ENCODE assay signal across 23 cellular contexts in the genomic region with DNA sequence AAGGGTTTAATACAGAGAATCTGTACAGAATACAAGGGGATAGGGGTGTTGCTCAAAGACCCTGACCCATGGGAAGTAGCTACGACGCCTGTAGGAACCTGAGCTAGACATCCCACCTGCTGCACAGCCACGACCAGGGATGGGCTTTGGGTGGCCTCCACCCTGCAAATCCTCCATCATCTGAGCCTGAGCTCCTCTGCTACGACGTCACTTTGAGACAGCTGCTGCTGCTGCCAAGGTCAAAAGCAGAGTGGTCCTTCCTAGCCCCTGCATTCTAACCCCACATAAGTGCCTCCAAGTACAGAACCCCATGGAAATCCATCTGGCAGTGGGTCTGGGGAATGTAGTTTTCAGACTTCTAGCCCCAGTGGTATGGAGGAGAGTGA. TPM values are rescaled to one million over a fixed set of nuclear protein-coding genes. Genes with fewer than 3 reads are reported as not detected.
DNase-seq lines count a peak whose midpoint lies in the region; ATAC-seq and TF ChIP-seq lines count a peak whose summit lies in the region.
"Had no signal": no experiment of that assay in that cellular context is flagged by ENCODE, and none has a peak within 500 bp of the region (broad histone marks: within the 10 kb centered on the region; RNA-seq: fewer than 3 reads in every experiment).

No MANE protein-coding gene starts in this region.

- peaks cover 0 to 28% of the 10 kb centered on the region in 2 donors for H3K9me3 ChIP-seq in right atrium auricular region
- peaks cover 14 to 15% of the 10 kb centered on the region in 2 donors for H3K9me3 ChIP-seq in duodenal mucosa (ENCODE audit: control insufficient read depth in 1 of 2, low read length in 2 of 2)
- peaks cover 4% of the 10 kb centered on the region; the same call in 1 of the 2 replicates for H3K9me3 ChIP-seq in HAP-1
- H3K9me3 ChIP-seq: SJCRH30 had no signal

- in situ Hi-C loops in HAP-1 (cut with MboI; ENCODE audit: low sequenced_read_pairs): no loop called here

- H3K4me3 ChIP-seq in right atrium auricular region: no peak overlapping the region
- H3K4me3 ChIP-seq in duodenal mucosa (ENCODE audit: low read depth in 1 of 2, low read length in 2 of 2): peak overlapping the region; percentile 44 to 51
- H3K4me3 ChIP-seq in HAP-1: no peak overlapping the region
- H3K4me3 ChIP-seq: PC-9, SJCRH30 had no signal

- DNase-seq in cardiac septum (ENCODE audit: low spot score): peak; percentile 3
- DNase-seq in right atrium auricular region (ENCODE audit: low spot score): no peak
- DNase-seq in posterior vena cava (ENCODE audit: low spot score): peak; percentile 59
- no peak for DNase-seq in DMS79 (lab: John Stamatoyannopoulos, UW)
- DNase-seq in HAP-1 (ENCODE audit: low spot score in 2 of 2): no peak
- DNase-seq in NOMO-1 treated with dmso at 0.1 percent for 144 hours (lab: John Stamatoyannopoulos, UW; ENCODE audit: unreplicated experiment): no peak
- no peak for DNase-seq in Right ventricle myocardium inferior (ENCODE audit: missing footprints)
- DNase-seq: BE2C, Calu3, DMS53, GOT3, KBM-7, MV-4-11, NCI-H1417, NCI-H187, NCI-H2107, NCI-H510A, NCI-H748 treated with DMSO at 0.1 percent for 48 hours, PC-9, SJCRH30 had no signal

- no peaks in the 10 kb centered on the region for H3K4me1 ChIP-seq in right atrium auricular region
- peaks cover 21 to 32% of the 10 kb centered on the region in 2 donors for H3K4me1 ChIP-seq in duodenal mucosa (ENCODE audit: control insufficient read depth in 1 of 2, insufficient read depth in 2 of 2, low read length in 2 of 2)
- no peaks in the 10 kb centered on the region for H3K4me1 ChIP-seq in HAP-1
- H3K4me1 ChIP-seq: BE2C, SJCRH30 had no signal

- H3K27ac ChIP-seq in right atrium auricular region (no peak overlapping the region), duodenal mucosa (ENCODE audit: low read depth, low read length) (no peak overlapping the region)
- H3K27ac ChIP-seq: PC-9, RWPE1, SJCRH30 had no signal

- H3K36me3 ChIP-seq in right atrium auricular region: no peaks in the 10 kb centered on the region
- no peaks in the 10 kb centered on the region for H3K36me3 ChIP-seq in duodenal mucosa (ENCODE audit: control insufficient read depth in 1 of 2, insufficient read depth in 2 of 2, low read length in 2 of 2)
- no peaks in the 10 kb centered on the region for H3K36me3 ChIP-seq in HAP-1 (replicated peaks)
- H3K36me3 ChIP-seq: BE2C, SJCRH30 had no signal

- intact Hi-C loops in cardiac septum (cut with DNase I) (no loop called here), posterior vena cava (cut with DNase I) (no loop called here), Right ventricle myocardium inferior (cut with DNase I) (no loop called here)

- H3K9ac ChIP-seq in duodenal mucosa (ENCODE audit: low read depth in 1 of 2, low read length in 2 of 2): no peak overlapping the region

- H3K27me3 ChIP-seq in right atrium auricular region: no peaks in the 10 kb centered on the region
- H3K27me3 ChIP-seq in duodenal mucosa (ENCODE audit: control insufficient read depth in 1 of 2, insufficient read depth in 2 of 2, low read length in 2 of 2): peaks cover 0 to 3% of the 10 kb centered on the region in 2 donors
- peaks cover 28% of the 10 kb centered on the region for H3K27me3 ChIP-seq in HAP-1 (ENCODE audit: low read depth)

- ATAC-seq in Right ventricle myocardium inferior: no peak
- ATAC-seq: CD8-positive, alpha-beta T cell had no signal

- TF ChIP-seq CTCF in right atrium auricular region (IDR thresholded peaks at IDR 0.05): no peak

RNA-seq across cellular contexts. Expression of gene JAG2, which starts 43.7 kb away (rescaled TPM):
- total RNA-seq in cardiac septum (36.7 TPM), right atrium auricular region (10 to 100 TPM; 14.5 to 17.3 TPM), posterior vena cava (10 to 100 TPM; 13.0 to 17.3 TPM), Right ventricle myocardium inferior (34.6 TPM)

RNA-seq across cellular contexts. Expression of gene NUDT14, which starts 56.3 kb away (rescaled TPM):
- total RNA-seq in cardiac septum (27.1 TPM), right atrium auricular region (10 to 100 TPM; 17.1 to 18.9 TPM), posterior vena cava (10 to 100 TPM; 12.7 to 15.9 TPM), Right ventricle myocardium inferior (33.9 TPM)

RNA-seq across cellular contexts. Expression of gene GPR132, which starts 59.6 kb away (rescaled TPM):
- total RNA-seq in cardiac septum (0.73 TPM), right atrium auricular region (1 to 10 TPM in 1 of 2 donors, under 1 TPM in 1; 0.67 to 1.2 TPM), posterior vena cava (1 to 10 TPM; 1.8 to 3.1 TPM), Right ventricle myocardium inferior (0.89 TPM)
- total RNA-seq: PC-9 had no signal

Comparison
In these comparisons a context has a peak if more than half of its experiments do, and no peak if none do; other contexts are left out.
1. DNase-seq: peak in cardiac septum (single experiment) and posterior vena cava (single experiment); none in right atrium auricular region (single experiment), DMS79 (single experiment), HAP-1 (0 of 2), NOMO-1 treated with dmso at 0.1 percent for 144 hours (single experiment) and Right ventricle myocardium inferior (single experiment).
2. H3K4me3 ChIP-seq: peak in duodenal mucosa (2 of 2); none in right atrium auricular region (0 of 2) and HAP-1 (single experiment).